ENCODE assay signal across 12 cellular contexts in the genomic region with DNA sequence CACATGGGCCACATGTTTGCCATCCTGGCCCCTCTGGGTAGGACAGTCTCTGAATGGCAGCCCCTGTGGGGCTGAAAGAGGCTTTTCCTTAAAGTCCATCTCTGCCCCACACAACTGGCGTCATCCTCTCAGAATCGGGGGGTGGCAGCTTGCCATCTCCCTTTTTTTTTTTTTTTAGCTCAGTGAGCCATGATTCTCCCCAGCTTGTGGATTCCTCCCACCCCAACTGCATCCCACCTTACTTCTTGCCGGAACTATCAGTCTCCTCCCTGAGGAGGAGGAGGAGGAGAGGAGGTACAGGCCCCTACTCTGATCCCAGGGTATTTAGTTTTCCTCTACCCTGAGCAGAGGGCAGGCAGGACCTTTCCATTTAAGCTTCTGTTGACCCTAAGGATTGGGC. TPM values are rescaled to one million over a fixed set of nuclear protein-coding genes. Genes with fewer than 3 reads are reported as not detected.
DNase-seq lines count a peak whose midpoint lies in the region; ATAC-seq and TF ChIP-seq lines count a peak whose summit lies in the region.
"Had no signal": no experiment of that assay in that cellular context is flagged by ENCODE, and none has a peak within 500 bp of the region (broad histone marks: within the 10 kb centered on the region; RNA-seq: fewer than 3 reads in every experiment).

No MANE protein-coding gene starts in this region.

- peak overlapping the region; percentile 57 to 73 (median 66); a peak in 20 of 22 replicates for H3K4me2 ChIP-seq in BLaER1 treated with 17β-estradiol and CSF1 and Interleukin-3, amounts not matched to agents 10 nM and 100 nM

- H3K4me1 ChIP-seq in BLaER1 treated with 17β-estradiol and CSF1 and Interleukin-3, amounts not matched to agents 10 nM and 100 nM = peaks cover 77 to 84% (median 80%) of the 10 kb centered on the region in 10 experiments
- H3K4me1 ChIP-seq in CD8-positive, alpha-beta T cell (ENCODE audit: insufficient read depth, low read length) = peaks cover 77% of the 10 kb centered on the region
- H3K4me1 ChIP-seq in body of pancreas (peaks cover 67% of the 10 kb centered on the region), neutrophil (ENCODE audit: control insufficient read depth in 1 of 2, insufficient read depth in 1 of 2, low read depth in 1 of 2, low read length in 1 of 2) (peaks cover 82 to 83% of the 10 kb centered on the region in 2 experiments)

- H4K20me1 ChIP-seq in BLaER1 treated with 17β-estradiol and CSF1 and Interleukin-3, amounts not matched to agents 10 nM and 100 nM = peaks cover 73 to 96% (median 80%) of the 10 kb centered on the region in 11 experiments

- no peak overlapping the region for H3K4me3 ChIP-seq in BLaER1 treated with 17β-estradiol and CSF1 and Interleukin-3, amounts not matched to agents 10 nM and 100 nM
- H3K4me3 ChIP-seq in CD8-positive, alpha-beta T cell (ENCODE audit: low read depth, low read length) = no peak overlapping the region
- no peak overlapping the region for H3K4me3 ChIP-seq in body of pancreas
- H3K4me3 ChIP-seq in neutrophil (ENCODE audit: low read depth in 1 of 2, low read length in 1 of 2) = no peak overlapping the region
- H3K4me3 ChIP-seq: gastroesophageal sphincter, tibial nerve had no signal

- peak overlapping the region; percentile 53 for H3K4me3 Mint-ChIP-seq in CD8-positive, alpha-beta T cell

- TF ChIP-seq POLR2A in body of pancreas (IDR thresholded peaks at IDR 0.05) = no peak

- POLR2A ChIA-PET in CD8-positive, alpha-beta T cell (lab: Charles Lee) = interaction anchor here (6.7 kb wide), 1 partner anchor 18 kb away, joined by 47 read pairs; no protein-coding TSS in a partner anchor

- H3K27me3 ChIP-seq in BLaER1 treated with 17β-estradiol and CSF1 and Interleukin-3, amounts not matched to agents 10 nM and 100 nM = no peaks in the 10 kb centered on the region; a peak in 1 of 22 replicates
- no peaks in the 10 kb centered on the region for H3K27me3 ChIP-seq in CD8-positive, alpha-beta T cell (ENCODE audit: insufficient read depth, low read length)
- H3K27me3 ChIP-seq in body of pancreas = no peaks in the 10 kb centered on the region
- H3K27me3 ChIP-seq in neutrophil = no peaks in the 10 kb centered on the region
- H3K27me3 ChIP-seq: gastroesophageal sphincter, tibial nerve had no signal

- peaks cover 1 to 50% (median 26%) of the 10 kb centered on the region in 11 experiments; a peak in 17 of 22 replicates for H3K36me3 ChIP-seq in BLaER1 treated with 17β-estradiol and CSF1 and Interleukin-3, amounts not matched to agents 10 nM and 100 nM
- no peaks in the 10 kb centered on the region for H3K36me3 ChIP-seq in CD8-positive, alpha-beta T cell (ENCODE audit: insufficient read depth, low read length)
- H3K36me3 ChIP-seq in body of pancreas (replicated peaks in 1 of 2; ENCODE audit: insufficient read depth in 1 of 2, low read depth in 2 of 2) (no peaks in the 10 kb centered on the region), neutrophil (peaks cover 23% of the 10 kb centered on the region)
- H3K36me3 ChIP-seq: gastroesophageal sphincter, tibial nerve had no signal

- peaks cover 28% of the 10 kb centered on the region for H3K36me3 Mint-ChIP-seq in CD8-positive, alpha-beta T cell

- CTCF ChIA-PET in CD8-positive, alpha-beta T cell (lab: Charles Lee) = interaction anchor here (0.9 to 16.0 kb wide), 11 partner anchors 9 to 179 kb away, joined by 3 to 412 read pairs (median 15); no protein-coding TSS in a partner anchor

- H3K9me3 Mint-ChIP-seq in CD8-positive, alpha-beta T cell = no peaks in the 10 kb centered on the region
- H3K9me3 Mint-ChIP-seq: activated T-helper 2 cell treated with anti-CD3 and anti-CD28 coated beads, Interferon-gamma antibody, Interleukin-2, Interleukin-4, amounts not matched to agents 10 μg/mL and 5 μg/mL and 100 μg/mL, durations not matched to agents 14 hours and 24 hours and 36 hours had no signal

- TF ChIP-seq CTCF in CD8-positive, alpha-beta T cell (IDR thresholded peaks at IDR 0.05) = no peak
- TF ChIP-seq CTCF in body of pancreas (IDR thresholded peaks at IDR 0.05) (no peak), neutrophil (IDR thresholded peaks at IDR 0.05) (no peak)

- no peak for DNase-seq in CD8-positive, alpha-beta T cell
- DNase-seq in body of pancreas (no peak), NCI-H774 (lab: John Stamatoyannopoulos, UW) (no peak)
- DNase-seq: stimulated activated CD4-positive, alpha-beta T cell treated with anti-CD3 and anti-CD28 coated beads, Interleukin-15, amount 100 ng/mL, for 24 hours had no signal

- peaks cover 78% of the 10 kb centered on the region for H3K4me1 Mint-ChIP-seq in CD8-positive, alpha-beta T cell (ENCODE audit: low read depth)

- peak overlapping the region; percentile 13 to 69 (median 47); a peak in 19 of 22 replicates for H3K9ac ChIP-seq in BLaER1 treated with 17β-estradiol and CSF1 and Interleukin-3, amounts not matched to agents 10 nM and 100 nM
- H3K9ac ChIP-seq: parathyroid adenoma had no signal

- peak overlapping the region in 3 of 11 experiments; percentile 6 to 49 (median 14); a peak in 5 of 22 replicates for H3K27ac ChIP-seq in BLaER1 treated with 17β-estradiol and CSF1 and Interleukin-3, amounts not matched to agents 10 nM and 100 nM
- peak overlapping the region; percentile 40 for H3K27ac ChIP-seq in CD8-positive, alpha-beta T cell (ENCODE audit: low read depth, low read length)
- H3K27ac ChIP-seq in body of pancreas (peak overlapping the region; percentile 66 to 84 (median 76)), neutrophil (peak overlapping the region; percentile 94)
- H3K27ac ChIP-seq: parathyroid adenoma had no signal

- H3K9me3 ChIP-seq in BLaER1 treated with 17β-estradiol and CSF1 and Interleukin-3, amounts not matched to agents 10 nM and 100 nM (replicated peaks in 1 of 11) = no peaks in the 10 kb centered on the region
- no peaks in the 10 kb centered on the region for H3K9me3 ChIP-seq in CD8-positive, alpha-beta T cell (ENCODE audit: low read length)
- H3K9me3 ChIP-seq in body of pancreas (no peaks in the 10 kb centered on the region), neutrophil (no peaks in the 10 kb centered on the region)
- H3K9me3 ChIP-seq: gastroesophageal sphincter, tibial nerve had no signal

- no peaks in the 10 kb centered on the region for H3K27me3 Mint-ChIP-seq in CD8-positive, alpha-beta T cell (ENCODE audit: low read depth)

- intact Hi-C loops in CD8-positive, alpha-beta T cell (cut with DNase I, micrococcal nuclease) = loop anchor here in 1 of 2 experiments (5.0 to 10.0 kb wide), 2 partner anchors 503 to 584 kb away; a partner anchor contains a TSS
- intact Hi-C loops in body of pancreas (cut with DNase I) = no loop called here

- peak overlapping the region; percentile 55 for H3K27ac Mint-ChIP-seq in CD8-positive, alpha-beta T cell
- H3K27ac Mint-ChIP-seq: activated T-helper 2 cell treated with anti-CD3 and anti-CD28 coated beads, Interferon-gamma antibody, Interleukin-2, Interleukin-4, amounts not matched to agents 10 μg/mL and 5 μg/mL and 100 μg/mL, durations not matched to agents 14 hours and 24 hours and 36 hours had no signal

- 39 to 53% methylated on average over 3 of the region's 3 CpGs for WGBS in body of pancreas, 2 donors

- ATAC-seq in CD8-positive, alpha-beta T cell = no peak
- no peak for ATAC-seq in body of pancreas
- ATAC-seq in esophagus mucosa = no peak
- ATAC-seq in HG03039 (IDR thresholded peaks at IDR 0.05; ENCODE audit: unreplicated experiment) = no peak
- ATAC-seq: gastroesophageal sphincter had no signal

RNA-seq across cellular contexts. Expression of a gene that starts 3.4 kb away (rescaled TPM):
- total RNA-seq in CD8-positive, alpha-beta T cell = 100 to 1,000 TPM; 131 to 135 TPM
- 10 to 100 TPM; 79.4 to 86.4 TPM for total RNA-seq in body of pancreas
- 31.4 TPM for total RNA-seq in esophagus mucosa

RNA-seq across cellular contexts. Expression of a gene that starts 30.8 kb away (rescaled TPM):
- 1 to 10 TPM; 3.6 TPM for total RNA-seq in CD8-positive, alpha-beta T cell
- 10 to 100 TPM; 36.9 to 63.0 TPM for total RNA-seq in body of pancreas
- total RNA-seq in esophagus mucosa = 40.9 TPM

RNA-seq across cellular contexts. Expression of a gene that starts 40.9 kb away (rescaled TPM):
- 1 to 10 TPM; 2.9 to 4.1 TPM for total RNA-seq in CD8-positive, alpha-beta T cell
- not detected for total RNA-seq in body of pancreas
- total RNA-seq in esophagus mucosa = 0.12 TPM
